In genomic region chr12:52300796-52301691, GRCh38 we compare ENCODE assay signal across 1 cellular context.
TF ChIP-seq lines count a peak whose summit lies in the region.

No MANE protein-coding gene starts in this region.

TF ChIP-seq in WTC11, 78 proteins besides CTCF, POLR2A, EP300 and RAD21 (continued from another document):
- TF ChIP-seq ARID4B (CRISPR knock-in tag; IDR thresholded peaks at IDR 0.05; ENCODE audit: borderline replicate concordance) (no peak), ZNF671 (CRISPR knock-in tag; IDR thresholded peaks at IDR 0.05) (no peak), SOX15 (CRISPR knock-in tag; IDR thresholded peaks at IDR 0.05) (no peak), HMGA2 (CRISPR knock-in tag; IDR thresholded peaks at IDR 0.05) (no peak)
- TF ChIP-seq, protein P1, sequence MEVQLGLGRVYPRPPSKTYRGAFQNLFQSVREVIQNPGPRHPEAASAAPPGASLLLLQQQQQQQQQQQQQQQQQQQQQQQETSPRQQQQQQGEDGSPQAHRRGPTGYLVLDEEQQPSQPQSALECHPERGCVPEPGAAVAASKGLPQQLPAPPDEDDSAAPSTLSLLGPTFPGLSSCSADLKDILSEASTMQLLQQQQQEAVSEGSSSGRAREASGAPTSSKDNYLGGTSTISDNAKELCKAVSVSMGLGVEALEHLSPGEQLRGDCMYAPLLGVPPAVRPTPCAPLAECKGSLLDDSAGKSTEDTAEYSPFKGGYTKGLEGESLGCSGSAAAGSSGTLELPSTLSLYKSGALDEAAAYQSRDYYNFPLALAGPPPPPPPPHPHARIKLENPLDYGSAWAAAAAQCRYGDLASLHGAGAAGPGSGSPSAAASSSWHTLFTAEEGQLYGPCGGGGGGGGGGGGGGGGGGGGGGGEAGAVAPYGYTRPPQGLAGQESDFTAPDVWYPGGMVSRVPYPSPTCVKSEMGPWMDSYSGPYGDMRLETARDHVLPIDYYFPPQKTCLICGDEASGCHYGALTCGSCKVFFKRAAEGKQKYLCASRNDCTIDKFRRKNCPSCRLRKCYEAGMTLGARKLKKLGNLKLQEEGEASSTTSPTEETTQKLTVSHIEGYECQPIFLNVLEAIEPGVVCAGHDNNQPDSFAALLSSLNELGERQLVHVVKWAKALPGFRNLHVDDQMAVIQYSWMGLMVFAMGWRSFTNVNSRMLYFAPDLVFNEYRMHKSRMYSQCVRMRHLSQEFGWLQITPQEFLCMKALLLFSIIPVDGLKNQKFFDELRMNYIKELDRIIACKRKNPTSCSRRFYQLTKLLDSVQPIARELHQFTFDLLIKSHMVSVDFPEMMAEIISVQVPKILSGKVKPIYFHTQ (CRISPR knock-in tag; IDR thresholded peaks at IDR 0.05), result no peak
